Comparison of ENCODE assay signal across 8 cellular contexts in the genomic region with DNA sequence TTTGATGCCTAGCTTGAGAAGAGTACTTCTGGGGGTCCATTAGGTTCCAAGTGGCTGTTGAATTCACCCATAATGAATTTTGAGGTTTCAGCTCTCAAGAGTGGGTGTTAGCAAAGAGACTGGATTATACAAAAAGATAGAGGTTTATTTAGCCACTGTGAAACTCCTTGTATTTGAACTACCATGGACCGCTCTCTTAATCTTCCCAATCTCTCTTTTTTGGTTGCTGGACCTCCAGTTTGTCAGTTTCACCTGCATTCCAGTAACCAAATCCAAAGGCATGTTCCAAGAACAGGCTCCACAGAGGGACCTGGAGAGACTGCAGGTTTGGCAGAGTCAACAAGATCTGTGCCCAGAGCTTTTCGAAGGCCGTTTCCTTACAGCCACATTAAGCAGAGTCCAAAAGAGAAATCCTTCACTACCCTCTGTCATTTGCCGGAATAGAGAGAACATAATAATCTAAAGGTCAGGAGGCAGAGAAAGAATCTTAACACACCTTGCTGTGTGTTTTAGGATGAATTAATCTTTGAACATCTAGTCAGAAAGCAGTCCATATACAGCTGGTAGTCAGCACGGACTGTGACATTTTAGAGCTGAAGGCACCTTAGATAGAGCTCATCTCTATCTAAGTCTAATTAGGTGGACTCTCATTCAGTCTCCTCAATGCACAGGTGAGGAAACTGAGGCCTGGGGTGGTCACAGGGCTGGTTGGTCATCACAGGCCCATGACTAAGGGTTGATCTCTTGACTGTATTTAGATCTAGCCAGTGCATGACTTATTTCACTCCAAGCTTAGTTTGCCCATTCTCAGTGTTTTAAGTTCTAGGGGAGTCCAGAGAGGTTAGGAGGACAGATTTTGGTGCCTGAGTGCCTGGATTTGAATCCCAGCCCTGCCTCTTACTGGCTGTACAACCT. TPM values are rescaled to one million over a fixed set of nuclear protein-coding genes. Genes with fewer than 3 reads are reported as not detected.
A peak's percentile ranks its signal among the peaks of the same experiment; 100 is the strongest.
DNase-seq lines count a peak whose midpoint lies in the region; ATAC-seq, FAIRE-seq and TF ChIP-seq lines count a peak whose summit lies in the region.

No MANE protein-coding gene starts in this region.

- H3K4me2 ChIP-seq in Karpas-422 (ENCODE audit: low read depth, low read length, poor library complexity, severe bottlenecking) (peak overlapping the region; percentile 87), mammary epithelial cell (ENCODE audit: insufficient read depth, low read depth, low read length) (peak overlapping the region; percentile 95)

- TF ChIP-seq CTCF in BJ (IDR thresholded peaks at IDR 0.05; ENCODE audit: insufficient read depth, low read depth, low read length) (no peak), mammary epithelial cell (conservative IDR thresholded peaks at IDR 0.05 in 1 of 2, IDR thresholded peaks at IDR 0.05 in 1 of 2; ENCODE audit: extremely low read depth in 1 of 2, insufficient read depth in 1 of 2, low read depth in 1 of 2, low read length in 2 of 2) (no peak)

- DNase-seq in BJ (ENCODE audit: low read depth), result no peak
- no peak for DNase-seq in Karpas-422
- no peak for DNase-seq in mammary epithelial cell
- no peak for DNase-seq in GM12891 (ENCODE audit: insufficient read length, low spot score)
- DNase-seq in hepatic stellate cell (ENCODE audit: low spot score), result no peak

- dilution Hi-C loops in mammary epithelial cell (cut with HindIII; ENCODE audit: low sequenced_read_pairs), result no loop called here

- H3K79me2 ChIP-seq in Karpas-422 (ENCODE audit: low read length), result peaks cover 53% of the 10 kb centered on the region
- H3K79me2 ChIP-seq in mammary epithelial cell (ENCODE audit: insufficient read depth, low read length), result peaks cover 51% of the 10 kb centered on the region

- CTCF ChIA-PET in BJ (lab: Yijun Ruan, JAX), result interaction anchor here (0.6 to 3.6 kb wide), 10 partner anchors 10 to 117 kb away, joined by 3 to 16 read pairs (median 3); no protein-coding TSS in a partner anchor
- CTCF ChIA-PET in mammary epithelial cell (lab: Charles Lee; ENCODE audit: low non-redundant PET), result interaction anchor here (0.7 kb wide), 1 partner anchor 18 kb away, joined by 3 read pairs; no protein-coding TSS in a partner anchor

- ATAC-seq in GM19463 (IDR thresholded peaks at IDR 0.05; ENCODE audit: unreplicated experiment) (no peak), GM21528 (IDR thresholded peaks at IDR 0.05; ENCODE audit: low FRiP score, unreplicated experiment) (no peak)

- POLR2A ChIA-PET in BJ (lab: Charles Lee), result no interaction called here

- peak overlapping the region; percentile 89 for H3K9ac ChIP-seq in Karpas-422 (ENCODE audit: low read length)
- peak overlapping the region; percentile 77 for H3K9ac ChIP-seq in mammary epithelial cell (ENCODE audit: insufficient read depth, low read length)
- peak overlapping the region; percentile 90 for H3K9ac ChIP-seq in muscle layer of colon (ENCODE audit: low read length)

- peak overlapping the region; percentile 84 for H3K27ac ChIP-seq in Karpas-422 (ENCODE audit: low read length)
- peak overlapping the region; percentile 66 for H3K27ac ChIP-seq in mammary epithelial cell (ENCODE audit: insufficient read depth, low read depth, low read length)
- peak overlapping the region; percentile 84 for H3K27ac ChIP-seq in muscle layer of colon (ENCODE audit: low read depth, low read length)

- BruUV-seq in mammary epithelial cell (replicated peaks; lab: Mats Ljungman, UMichigan), result no TSS peak

- intact Hi-C loops in mammary epithelial cell (cut with micrococcal nuclease), result no loop called here

- in situ Hi-C loops in mammary epithelial cell (cut with MboI; ENCODE audit: low sequenced_read_pairs in 2 of 2), result no loop called here

- no peak overlapping the region for H2AFZ ChIP-seq in Karpas-422 (ENCODE audit: low read length)
- H2AFZ ChIP-seq in mammary epithelial cell (ENCODE audit: low read depth, low read length), result peak overlapping the region; percentile 91

- H3K9me3 ChIP-seq in Karpas-422 (ENCODE audit: low read length), result no peaks in the 10 kb centered on the region
- H3K9me3 ChIP-seq in mammary epithelial cell (replicated peaks; ENCODE audit: insufficient read depth, low read length), result no peaks in the 10 kb centered on the region
- H3K9me3 ChIP-seq in muscle layer of colon (ENCODE audit: low read length), result no peaks in the 10 kb centered on the region

- peaks cover 47% of the 10 kb centered on the region for H3K4me1 ChIP-seq in Karpas-422 (ENCODE audit: low read length)
- peaks cover 25% of the 10 kb centered on the region for H3K4me1 ChIP-seq in mammary epithelial cell (ENCODE audit: insufficient read depth, low read length)
- H3K4me1 ChIP-seq in muscle layer of colon (ENCODE audit: insufficient read depth, low read length), result peaks cover 73% of the 10 kb centered on the region

- no peaks in the 10 kb centered on the region for H4K20me1 ChIP-seq in Karpas-422 (ENCODE audit: insufficient read depth, low read depth, low read length)
- H4K20me1 ChIP-seq in mammary epithelial cell (ENCODE audit: insufficient read depth, low read length), result no peaks in the 10 kb centered on the region

- no peak for TF ChIP-seq POLR2A in GM12891 (IDR thresholded peaks at IDR 0.05; ENCODE audit: low read depth, low read length)

- H3K36me3 ChIP-seq in BJ (ENCODE audit: control insufficient read depth, insufficient read depth, low read length) (no peaks in the 10 kb centered on the region), Karpas-422 (ENCODE audit: insufficient read depth, low read length) (no peaks in the 10 kb centered on the region), mammary epithelial cell (ENCODE audit: insufficient read depth, low read length) (no peaks in the 10 kb centered on the region), muscle layer of colon (ENCODE audit: insufficient read depth, low read length) (no peaks in the 10 kb centered on the region)

- H3K27me3 ChIP-seq in BJ (ENCODE audit: control insufficient read depth, insufficient read depth, low read length) (no peaks in the 10 kb centered on the region), Karpas-422 (ENCODE audit: low read length) (no peaks in the 10 kb centered on the region), mammary epithelial cell (ENCODE audit: insufficient read depth, low read length) (no peaks in the 10 kb centered on the region), muscle layer of colon (ENCODE audit: control insufficient read depth in 1 of 2, insufficient read depth in 2 of 2, low read length in 2 of 2) (no peaks in the 10 kb centered on the region)

- no peak for FAIRE-seq in GM12891 (lab: Jason Lieb, UNC)

- H3K4me3 ChIP-seq in BJ (ENCODE audit: low read depth, low read length), result peak overlapping the region; percentile 85; the same call in 1 of the 2 replicates
- peak overlapping the region; percentile 90 for H3K4me3 ChIP-seq in Karpas-422 (ENCODE audit: low read length)
- H3K4me3 ChIP-seq in mammary epithelial cell (replicated peaks in 1 of 3; ENCODE audit: insufficient read depth in 1 of 3, low read depth in 2 of 3, low read length in 3 of 3), result peak overlapping the region in 2 of 3 experiments; percentile 77 to 87
- H3K4me3 ChIP-seq in muscle layer of colon (ENCODE audit: low read depth in 1 of 2, low read length in 2 of 2), result peak overlapping the region; percentile 80 to 97

- WGBS in mammary epithelial cell (ENCODE audit: low coverage, missing lambda C conversion rate), result 91% methylated on average over 5 of the region's 5 CpGs

- no peaks in the 10 kb centered on the region for H3K9me2 ChIP-seq in Karpas-422 (replicated peaks; ENCODE audit: insufficient read depth, low read length)

TF ChIP-seq in GM12891, 5 proteins besides CTCF, POLR2A, EP300 and RAD21:
- TF ChIP-seq POLR2AphosphoS5 (IDR thresholded peaks at IDR 0.05; ENCODE audit: low read depth, low read length), result no peak
- no peak for TF ChIP-seq POU2F2 (IDR thresholded peaks at IDR 0.05; ENCODE audit: low read depth, low read length)
- TF ChIP-seq SPI1 (IDR thresholded peaks at IDR 0.05; ENCODE audit: low read depth, low read length), result no peak
- no peak for TF ChIP-seq PAX5 (IDR thresholded peaks at IDR 0.05; ENCODE audit: insufficient read depth, low read length, severe bottlenecking)
- TF ChIP-seq TAF1 (IDR thresholded peaks at IDR 0.05; ENCODE audit: low read depth, low read length), result no peak

RNA-seq across cellular contexts. Expression of a gene that starts 1.3 kb away (rescaled TPM):
- 47.2 and 69.6 TPM in 2 replicates for polyA plus RNA-seq in BJ (2011; rRNA removed)
- polyA minus RNA-seq in BJ (2011; rRNA and poly(A)+ RNA removed), result 61.1 and 61.2 TPM in 2 replicates
- total RNA-seq in Karpas-422 (2014; rRNA removed; shearing (Covaris generic); ENCODE audit: low replicate concordance), result 28.3 and 43.6 TPM in 2 replicates
- total RNA-seq in mammary epithelial cell, result 10 to 100 TPM; 35.3 to 47.4 TPM
- 29.6 TPM for polyA plus RNA-seq in mammary epithelial cell
- polyA minus RNA-seq in mammary epithelial cell, result 207 TPM
- polyA plus RNA-seq in GM12891 (2012; ENCODE audit: low read depth, missing spikeins), result 5.7 TPM
